In the genomic region with DNA sequence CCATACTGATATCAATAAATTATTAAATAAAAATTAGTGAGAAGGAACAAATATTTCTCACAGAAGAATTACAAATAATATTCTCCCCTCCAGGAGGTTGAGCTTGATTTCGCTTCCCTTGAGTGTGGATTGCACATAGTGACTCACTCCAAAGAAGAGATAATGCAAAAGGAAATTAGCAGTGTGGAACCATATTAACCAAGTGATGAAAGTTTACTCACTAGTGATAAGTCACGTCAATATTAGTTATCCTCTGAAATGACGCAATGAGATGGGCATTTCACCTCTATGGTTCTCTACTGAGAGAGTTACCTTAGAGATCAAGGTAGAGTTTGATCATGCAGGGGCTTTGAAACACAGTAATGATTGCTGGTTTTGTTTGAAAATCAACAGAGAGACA, we compare ENCODE assay signal across 2 cellular contexts.
TF ChIP-seq lines count a peak whose summit lies in the region.

No MANE protein-coding gene starts in this region.

TF ChIP-seq in endothelial cell of umbilical vein, 7 proteins besides CTCF, POLR2A, EP300 and RAD21 (continued from another document):
- TF ChIP-seq FOS (IDR thresholded peaks at IDR 0.05; ENCODE audit: borderline replicate concordance, insufficient read depth, low read length), result peak; percentile 44

TF ChIP-seq in HepG2, 621 proteins besides CTCF, POLR2A, EP300 and RAD21 (continued from another document):
- TF ChIP-seq, protein P1, sequence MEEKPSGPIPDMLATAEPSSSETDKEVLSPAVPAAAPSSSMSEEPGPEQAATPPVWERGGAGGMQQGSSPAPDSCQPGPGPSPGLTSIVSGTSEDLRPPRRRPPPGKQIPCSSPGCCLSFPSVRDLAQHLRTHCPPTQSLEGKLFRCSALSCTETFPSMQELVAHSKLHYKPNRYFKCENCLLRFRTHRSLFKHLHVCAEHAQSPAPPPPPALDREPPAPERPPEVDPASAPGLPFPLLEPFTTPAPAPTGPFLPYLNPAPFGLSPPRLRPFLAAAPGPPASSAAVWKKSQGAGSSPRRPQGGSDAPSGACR (CRISPR knock-in tag; IDR thresholded peaks at IDR 0.05), result no peak
- no peak for TF ChIP-seq SUZ12 (IDR thresholded peaks at IDR 0.05; ENCODE audit: low read depth, low read length)
